In genomic region chr10:34505338-34505737, GRCh38 we compare ENCODE assay signal across 22 cellular contexts.
A peak's percentile ranks its signal among the peaks of the same experiment; 100 is the strongest.
DNase-seq lines count a peak whose midpoint lies in the region; ATAC-seq and FAIRE-seq lines count a peak whose summit lies in the region.
"Had no signal": no experiment of that assay in that cellular context is flagged by ENCODE, and none has a peak within 500 bp of the region (broad histone marks: within the 10 kb centered on the region; RNA-seq: fewer than 3 reads in every experiment).

No MANE protein-coding gene starts in this region.

- no peak overlapping the region for H3K4me3 Mint-ChIP-seq in CD4-positive, alpha-beta memory T cell
- H3K4me3 Mint-ChIP-seq: activated naive CD8-positive, alpha-beta T cell treated with anti-CD3 and anti-CD28 coated beads, Interleukin-2, amount 10 ng/mL, durations not matched to agents 7 days and 5 days; nephron had no signal

- POLR2A ChIA-PET in CD4-positive, alpha-beta memory T cell (lab: Charles Lee; ENCODE audit: partially characterized antibody): no interaction called here

- no peaks in the 10 kb centered on the region for H3K9me3 ChIP-seq in mesodermal cell (ENCODE audit: control insufficient read depth, low read length)
- H3K9me3 ChIP-seq in CD4-positive, alpha-beta memory T cell (ENCODE audit: control insufficient read depth in 1 of 2, low read length in 2 of 2): no peaks in the 10 kb centered on the region
- H3K9me3 ChIP-seq: HAP-1 had no signal

- DNase-seq in ELR (ENCODE audit: low read depth): peak; percentile 20
- DNase-seq in NCI-H69 (lab: John Stamatoyannopoulos, UW): peak; percentile 61
- peak; percentile 67 for DNase-seq in brain pericyte (ENCODE audit: low read depth, low spot score)
- DNase-seq in CD4-positive, alpha-beta memory T cell: no peak
- no peak for DNase-seq in urothelium cell line (ENCODE audit: low spot score)
- DNase-seq: activated CD8-positive, alpha-beta memory T cell treated with anti-CD3 and anti-CD28 coated beads, Interleukin-2, amount 50 U/mL, for 4 hours; activated naive CD8-positive, alpha-beta T cell treated with anti-CD3 and anti-CD28 coated beads, Interleukin-2, amount 10 ng/mL, durations not matched to agents 7 days and 5 days; brain microvascular endothelial cell; C1 segment of cervical spinal cord; EL; glutamatergic neuron; Karpas-422; NCI-H524; WERI-Rb-1 had no signal

- ATAC-seq in GM21423 (IDR thresholded peaks at IDR 0.05; ENCODE audit: unreplicated experiment): no peak
- no peak for ATAC-seq in HG03097 (IDR thresholded peaks at IDR 0.05; ENCODE audit: low FRiP score, unreplicated experiment)

- peaks cover 0 to 2% (median 0%) of the 10 kb centered on the region in 8 donors for H3K9me3 Mint-ChIP-seq in CD4-positive, alpha-beta memory T cell
- H3K9me3 Mint-ChIP-seq: activated naive CD8-positive, alpha-beta T cell treated with anti-CD3 and anti-CD28 coated beads, Interleukin-2, amount 10 ng/mL, durations not matched to agents 7 days and 5 days; activated T-helper 2 cell treated with anti-CD3 and anti-CD28 coated beads, Interferon-gamma antibody, Interleukin-2, Interleukin-4, amounts not matched to agents 10 μg/mL and 5 μg/mL and 100 μg/mL, durations not matched to agents 14 hours and 24 hours and 36 hours; nephron had no signal

- H3K4me1 ChIP-seq in mesodermal cell (ENCODE audit: control insufficient read depth, insufficient read depth, low read length, poor library complexity, severe bottlenecking): peaks cover 11% of the 10 kb centered on the region
- H3K4me1 ChIP-seq in CD4-positive, alpha-beta memory T cell (ENCODE audit: insufficient read depth, low read length): no peaks in the 10 kb centered on the region
- H3K4me1 ChIP-seq: HAP-1 had no signal

- intact Hi-C loops in CD4-positive, alpha-beta memory T cell (cut with micrococcal nuclease): no loop called here

- CTCF ChIA-PET in CD4-positive, alpha-beta memory T cell (lab: Charles Lee; ENCODE audit: partially characterized antibody): no interaction called here

- H3K4me1 Mint-ChIP-seq in CD4-positive, alpha-beta memory T cell: no peaks in the 10 kb centered on the region
- H3K4me1 Mint-ChIP-seq: activated naive CD8-positive, alpha-beta T cell treated with anti-CD3 and anti-CD28 coated beads, Interleukin-2, amount 10 ng/mL, durations not matched to agents 7 days and 5 days; nephron had no signal

- no peak overlapping the region for H3K27ac Mint-ChIP-seq in CD4-positive, alpha-beta memory T cell
- H3K27ac Mint-ChIP-seq: activated naive CD8-positive, alpha-beta T cell treated with anti-CD3 and anti-CD28 coated beads, Interleukin-2, amount 10 ng/mL, durations not matched to agents 7 days and 5 days; activated T-helper 2 cell treated with anti-CD3 and anti-CD28 coated beads, Interferon-gamma antibody, Interleukin-2, Interleukin-4, amounts not matched to agents 10 μg/mL and 5 μg/mL and 100 μg/mL, durations not matched to agents 14 hours and 24 hours and 36 hours had no signal

- peak overlapping the region; percentile 50 for H3K27ac ChIP-seq in mesodermal cell (ENCODE audit: low read depth, low read length, severe bottlenecking)
- H3K27ac ChIP-seq in CD4-positive, alpha-beta memory T cell (ENCODE audit: low read depth, low read length): no peak overlapping the region
- H3K27ac ChIP-seq: brain microvascular endothelial cell, coronary artery, RWPE1, WERI-Rb-1 had no signal

- FAIRE-seq in urothelium cell line (lab: Jason Lieb, UNC): no peak

- WGBS in mesodermal cell (ENCODE audit: insufficient coverage in 2 of 2), 2 experiments: 76 to 86% methylated on average over 2 of the region's 2 CpGs

- no peaks in the 10 kb centered on the region for H3K27me3 ChIP-seq in CD4-positive, alpha-beta memory T cell (ENCODE audit: insufficient read depth, low read length)
- H3K27me3 ChIP-seq: brain microvascular endothelial cell had no signal

- no peak overlapping the region for H3K4me3 ChIP-seq in mesodermal cell (ENCODE audit: extremely low read depth, insufficient read depth, low read length, poor library complexity, severe bottlenecking)
- no peak overlapping the region for H3K4me3 ChIP-seq in CD4-positive, alpha-beta memory T cell (ENCODE audit: low read length in 2 of 2)
- H3K4me3 ChIP-seq: coronary artery, HAP-1 had no signal

- peaks cover 7% of the 10 kb centered on the region for H3K36me3 ChIP-seq in mesodermal cell (ENCODE audit: control insufficient read depth, insufficient read depth, low read length)
- H3K36me3 ChIP-seq in CD4-positive, alpha-beta memory T cell (ENCODE audit: insufficient read depth, low read length): no peaks in the 10 kb centered on the region
- H3K36me3 ChIP-seq: brain microvascular endothelial cell, HAP-1, WERI-Rb-1 had no signal

- no peaks in the 10 kb centered on the region for H3K36me3 Mint-ChIP-seq in CD4-positive, alpha-beta memory T cell
- H3K36me3 Mint-ChIP-seq: activated naive CD8-positive, alpha-beta T cell treated with anti-CD3 and anti-CD28 coated beads, Interleukin-2, amount 10 ng/mL, durations not matched to agents 7 days and 5 days had no signal

- H3K27me3 Mint-ChIP-seq in CD4-positive, alpha-beta memory T cell: peaks cover 2 to 5% of the 10 kb centered on the region in 2 donors

Comparison
In these comparisons a context has a peak if more than half of its experiments do, and no peak if none do; other contexts are left out.
1. DNase-seq: peak in ELR (single experiment), NCI-H69 (single experiment) and brain pericyte (single experiment); none in CD4-positive, alpha-beta memory T cell (0 of 5) and urothelium cell line (single experiment).